ENCODE assay signal across 1 cellular context in genomic region chr7:137949416-137950262, GRCh38.
A peak's percentile ranks its signal among the peaks of the same experiment; 100 is the strongest.
TF ChIP-seq lines count a peak whose summit lies in the region.

No MANE protein-coding gene starts in this region.

TF ChIP-seq in K562, 482 proteins besides CTCF, POLR2A, EP300 and RAD21 (continued from another document):
- TF ChIP-seq, protein P1, sequence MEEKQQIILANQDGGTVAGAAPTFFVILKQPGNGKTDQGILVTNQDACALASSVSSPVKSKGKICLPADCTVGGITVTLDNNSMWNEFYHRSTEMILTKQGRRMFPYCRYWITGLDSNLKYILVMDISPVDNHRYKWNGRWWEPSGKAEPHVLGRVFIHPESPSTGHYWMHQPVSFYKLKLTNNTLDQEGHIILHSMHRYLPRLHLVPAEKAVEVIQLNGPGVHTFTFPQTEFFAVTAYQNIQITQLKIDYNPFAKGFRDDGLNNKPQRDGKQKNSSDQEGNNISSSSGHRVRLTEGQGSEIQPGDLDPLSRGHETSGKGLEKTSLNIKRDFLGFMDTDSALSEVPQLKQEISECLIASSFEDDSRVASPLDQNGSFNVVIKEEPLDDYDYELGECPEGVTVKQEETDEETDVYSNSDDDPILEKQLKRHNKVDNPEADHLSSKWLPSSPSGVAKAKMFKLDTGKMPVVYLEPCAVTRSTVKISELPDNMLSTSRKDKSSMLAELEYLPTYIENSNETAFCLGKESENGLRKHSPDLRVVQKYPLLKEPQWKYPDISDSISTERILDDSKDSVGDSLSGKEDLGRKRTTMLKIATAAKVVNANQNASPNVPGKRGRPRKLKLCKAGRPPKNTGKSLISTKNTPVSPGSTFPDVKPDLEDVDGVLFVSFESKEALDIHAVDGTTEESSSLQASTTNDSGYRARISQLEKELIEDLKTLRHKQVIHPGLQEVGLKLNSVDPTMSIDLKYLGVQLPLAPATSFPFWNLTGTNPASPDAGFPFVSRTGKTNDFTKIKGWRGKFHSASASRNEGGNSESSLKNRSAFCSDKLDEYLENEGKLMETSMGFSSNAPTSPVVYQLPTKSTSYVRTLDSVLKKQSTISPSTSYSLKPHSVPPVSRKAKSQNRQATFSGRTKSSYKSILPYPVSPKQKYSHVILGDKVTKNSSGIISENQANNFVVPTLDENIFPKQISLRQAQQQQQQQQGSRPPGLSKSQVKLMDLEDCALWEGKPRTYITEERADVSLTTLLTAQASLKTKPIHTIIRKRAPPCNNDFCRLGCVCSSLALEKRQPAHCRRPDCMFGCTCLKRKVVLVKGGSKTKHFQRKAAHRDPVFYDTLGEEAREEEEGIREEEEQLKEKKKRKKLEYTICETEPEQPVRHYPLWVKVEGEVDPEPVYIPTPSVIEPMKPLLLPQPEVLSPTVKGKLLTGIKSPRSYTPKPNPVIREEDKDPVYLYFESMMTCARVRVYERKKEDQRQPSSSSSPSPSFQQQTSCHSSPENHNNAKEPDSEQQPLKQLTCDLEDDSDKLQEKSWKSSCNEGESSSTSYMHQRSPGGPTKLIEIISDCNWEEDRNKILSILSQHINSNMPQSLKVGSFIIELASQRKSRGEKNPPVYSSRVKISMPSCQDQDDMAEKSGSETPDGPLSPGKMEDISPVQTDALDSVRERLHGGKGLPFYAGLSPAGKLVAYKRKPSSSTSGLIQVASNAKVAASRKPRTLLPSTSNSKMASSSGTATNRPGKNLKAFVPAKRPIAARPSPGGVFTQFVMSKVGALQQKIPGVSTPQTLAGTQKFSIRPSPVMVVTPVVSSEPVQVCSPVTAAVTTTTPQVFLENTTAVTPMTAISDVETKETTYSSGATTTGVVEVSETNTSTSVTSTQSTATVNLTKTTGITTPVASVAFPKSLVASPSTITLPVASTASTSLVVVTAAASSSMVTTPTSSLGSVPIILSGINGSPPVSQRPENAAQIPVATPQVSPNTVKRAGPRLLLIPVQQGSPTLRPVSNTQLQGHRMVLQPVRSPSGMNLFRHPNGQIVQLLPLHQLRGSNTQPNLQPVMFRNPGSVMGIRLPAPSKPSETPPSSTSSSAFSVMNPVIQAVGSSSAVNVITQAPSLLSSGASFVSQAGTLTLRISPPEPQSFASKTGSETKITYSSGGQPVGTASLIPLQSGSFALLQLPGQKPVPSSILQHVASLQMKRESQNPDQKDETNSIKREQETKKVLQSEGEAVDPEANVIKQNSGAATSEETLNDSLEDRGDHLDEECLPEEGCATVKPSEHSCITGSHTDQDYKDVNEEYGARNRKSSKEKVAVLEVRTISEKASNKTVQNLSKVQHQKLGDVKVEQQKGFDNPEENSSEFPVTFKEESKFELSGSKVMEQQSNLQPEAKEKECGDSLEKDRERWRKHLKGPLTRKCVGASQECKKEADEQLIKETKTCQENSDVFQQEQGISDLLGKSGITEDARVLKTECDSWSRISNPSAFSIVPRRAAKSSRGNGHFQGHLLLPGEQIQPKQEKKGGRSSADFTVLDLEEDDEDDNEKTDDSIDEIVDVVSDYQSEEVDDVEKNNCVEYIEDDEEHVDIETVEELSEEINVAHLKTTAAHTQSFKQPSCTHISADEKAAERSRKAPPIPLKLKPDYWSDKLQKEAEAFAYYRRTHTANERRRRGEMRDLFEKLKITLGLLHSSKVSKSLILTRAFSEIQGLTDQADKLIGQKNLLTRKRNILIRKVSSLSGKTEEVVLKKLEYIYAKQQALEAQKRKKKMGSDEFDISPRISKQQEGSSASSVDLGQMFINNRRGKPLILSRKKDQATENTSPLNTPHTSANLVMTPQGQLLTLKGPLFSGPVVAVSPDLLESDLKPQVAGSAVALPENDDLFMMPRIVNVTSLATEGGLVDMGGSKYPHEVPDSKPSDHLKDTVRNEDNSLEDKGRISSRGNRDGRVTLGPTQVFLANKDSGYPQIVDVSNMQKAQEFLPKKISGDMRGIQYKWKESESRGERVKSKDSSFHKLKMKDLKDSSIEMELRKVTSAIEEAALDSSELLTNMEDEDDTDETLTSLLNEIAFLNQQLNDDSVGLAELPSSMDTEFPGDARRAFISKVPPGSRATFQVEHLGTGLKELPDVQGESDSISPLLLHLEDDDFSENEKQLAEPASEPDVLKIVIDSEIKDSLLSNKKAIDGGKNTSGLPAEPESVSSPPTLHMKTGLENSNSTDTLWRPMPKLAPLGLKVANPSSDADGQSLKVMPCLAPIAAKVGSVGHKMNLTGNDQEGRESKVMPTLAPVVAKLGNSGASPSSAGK (IDR thresholded peaks at IDR 0.05) = no peak
- TF ChIP-seq ASH1L (IDR thresholded peaks at IDR 0.05; ENCODE audit: borderline replicate concordance, low read depth, partially characterized antibody) (no peak), THAP7 (CRISPR knock-in tag; IDR thresholded peaks at IDR 0.05) (0 out of 2 replicates have a peak, but pooled peaks have one; percentile 19), SMAD2 (IDR thresholded peaks at IDR 0.05; ENCODE audit: low read depth, low read length) (no peak), ZNF740 (CRISPR knock-in tag; IDR thresholded peaks at IDR 0.05) (no peak), ZNF740 (tag; IDR thresholded peaks at IDR 0.05) (no peak), ZFP36 (IDR thresholded peaks at IDR 0.05; ENCODE audit: low read depth, low read length, partially characterized antibody) (peak; percentile 80), NR2C2 (CRISPR knock-in tag; IDR thresholded peaks at IDR 0.05) (no peak), NR2C2 (tag; IDR thresholded peaks at IDR 0.05) (no peak; the same call in 1 of the 2 replicates), FOSL1 (tag; conservative IDR thresholded peaks at IDR 0.05) (peak; percentile 87), E2F3 (CRISPR knock-in tag; IDR thresholded peaks at IDR 0.05) (no peak)
- TF ChIP-seq, protein P2, sequence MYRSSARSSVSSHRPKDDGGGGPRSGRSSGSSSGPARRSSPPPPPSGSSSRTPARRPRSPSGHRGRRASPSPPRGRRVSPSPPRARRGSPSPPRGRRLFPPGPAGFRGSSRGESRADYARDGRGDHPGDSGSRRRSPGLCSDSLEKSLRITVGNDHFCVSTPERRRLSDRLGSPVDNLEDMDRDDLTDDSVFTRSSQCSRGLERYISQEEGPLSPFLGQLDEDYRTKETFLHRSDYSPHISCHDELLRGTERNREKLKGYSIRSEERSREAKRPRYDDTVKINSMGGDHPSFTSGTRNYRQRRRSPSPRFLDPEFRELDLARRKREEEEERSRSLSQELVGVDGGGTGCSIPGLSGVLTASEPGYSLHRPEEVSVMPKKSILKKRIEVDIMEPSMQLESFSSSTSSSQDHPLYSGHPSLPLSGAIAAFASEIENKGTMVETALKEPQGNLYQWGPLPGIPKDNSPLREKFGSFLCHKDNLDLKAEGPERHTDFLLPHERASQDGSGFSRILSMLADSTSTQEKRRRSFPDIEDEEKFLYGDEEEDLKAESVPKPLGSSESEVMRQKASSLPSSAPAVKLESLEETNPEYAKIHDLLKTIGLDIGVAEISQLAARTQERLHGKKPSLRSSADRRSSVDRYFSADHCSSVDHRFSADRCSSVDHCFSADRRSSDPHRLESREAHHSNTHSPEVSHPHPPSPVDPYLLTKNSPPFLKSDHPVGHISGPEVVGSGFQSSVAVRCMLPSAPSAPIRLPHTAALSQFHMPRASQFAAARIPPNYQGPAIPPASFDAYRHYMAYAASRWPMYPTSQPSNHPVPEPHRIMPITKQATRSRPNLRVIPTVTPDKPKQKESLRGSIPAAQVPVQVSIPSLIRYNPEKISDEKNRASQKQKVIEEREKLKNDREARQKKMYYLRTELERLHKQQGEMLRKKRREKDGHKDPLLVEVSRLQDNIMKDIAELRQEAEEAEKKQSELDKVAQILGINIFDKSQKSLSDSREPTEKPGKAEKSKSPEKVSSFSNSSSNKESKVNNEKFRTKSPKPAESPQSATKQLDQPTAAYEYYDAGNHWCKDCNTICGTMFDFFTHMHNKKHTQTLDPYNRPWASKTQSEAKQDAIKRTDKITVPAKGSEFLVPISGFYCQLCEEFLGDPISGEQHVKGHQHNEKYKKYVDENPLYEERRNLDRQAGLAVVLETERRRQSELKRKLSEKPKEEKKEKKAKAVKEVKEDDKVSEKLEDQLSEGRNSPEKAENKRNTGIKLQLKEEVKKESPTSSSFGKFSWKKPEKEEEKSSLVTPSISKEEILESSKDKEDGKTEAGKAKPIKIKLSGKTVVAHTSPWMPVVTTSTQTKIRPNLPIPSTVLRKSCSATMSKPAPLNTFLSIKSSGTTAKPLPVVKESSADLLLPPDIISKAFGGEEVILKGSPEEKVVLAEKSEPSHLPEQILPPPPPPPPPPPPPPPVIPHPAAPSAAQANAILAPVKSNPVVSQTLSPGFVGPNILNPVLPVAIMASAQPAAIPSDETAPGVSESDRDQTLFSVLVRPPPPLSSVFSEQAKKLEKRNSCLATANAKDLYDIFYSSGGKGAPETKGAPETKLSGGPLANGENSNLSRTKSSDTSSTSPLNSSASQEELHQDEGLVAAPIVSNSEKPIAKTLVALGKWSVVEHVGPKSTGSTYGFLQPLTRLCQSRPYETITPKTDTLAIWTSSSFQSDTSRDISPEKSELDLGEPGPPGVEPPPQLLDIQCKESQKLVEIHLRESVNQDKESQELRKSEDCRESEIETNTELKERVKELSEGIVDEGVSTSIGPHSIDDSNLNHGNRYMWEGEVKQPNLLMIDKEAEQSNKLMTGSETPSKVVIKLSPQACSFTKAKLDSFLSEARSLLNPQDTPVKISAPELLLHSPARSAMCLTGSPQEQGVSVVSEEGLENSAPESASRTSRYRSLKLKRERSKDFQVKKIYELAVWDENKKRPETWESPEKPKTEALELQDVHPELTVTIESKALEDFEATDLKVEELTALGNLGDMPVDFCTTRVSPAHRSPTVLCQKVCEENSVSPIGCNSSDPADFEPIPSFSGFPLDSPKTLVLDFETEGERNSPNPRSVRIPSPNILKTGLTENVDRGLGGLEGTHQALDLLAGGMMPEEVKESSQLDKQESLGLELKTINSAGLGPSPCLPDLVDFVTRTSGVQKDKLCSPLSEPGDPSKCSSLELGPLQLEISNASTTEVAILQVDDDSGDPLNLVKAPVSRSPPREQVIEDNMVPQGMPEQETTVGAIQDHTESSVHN (IDR thresholded peaks at IDR 0.05; ENCODE audit: borderline replicate concordance in 1 of 2, low read depth in 1 of 2) = no peak
- TF ChIP-seq, protein P3, sequence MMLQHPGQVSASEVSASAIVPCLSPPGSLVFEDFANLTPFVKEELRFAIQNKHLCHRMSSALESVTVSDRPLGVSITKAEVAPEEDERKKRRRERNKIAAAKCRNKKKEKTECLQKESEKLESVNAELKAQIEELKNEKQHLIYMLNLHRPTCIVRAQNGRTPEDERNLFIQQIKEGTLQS (IDR thresholded peaks at IDR 0.05) = peak; percentile 62; the same call in 1 of the 2 replicates
- TF ChIP-seq, protein P3 (CRISPR knock-in tag; conservative IDR thresholded peaks at IDR 0.05) = no peak
